ENCODE assay signal across 22 cellular contexts in genomic region chr1:77553568-77554291, GRCh38.
"Had no signal": no experiment of that assay in that cellular context is flagged by ENCODE, and none has a peak within 500 bp of the region (broad histone marks: within the 10 kb centered on the region; RNA-seq: fewer than 3 reads in every experiment).

No MANE protein-coding gene starts in this region.

- H3K36me3 ChIP-seq: adrenal gland, ascending aorta, brain microvascular endothelial cell, left ventricle myocardium inferior, sigmoid colon, suprapubic skin, transverse colon had no signal

- H3K4me3 Mint-ChIP-seq: activated CD8-positive, alpha-beta T cell treated with anti-CD3 and anti-CD28 coated beads, Interleukin-2, amount 10 ng/mL, durations not matched to agents 7 days and 5 days; activated naive CD8-positive, alpha-beta T cell; activated T-helper 1 cell treated with anti-CD3 and anti-CD28 coated beads, Interleukin-12 subunit alpha, Interleukin-12 subunit beta, Interleukin-2, Interleukin-4 antibody, amounts not matched to agents 30 ng/mL and 10 ng/mL and 1 ng/mL, durations not matched to agents 14 hours and 24 hours and 36 hours; dendritic cell treated with granulocyte-macrophage colony-stimulating factor and Interleukin-4, amounts not matched to agents 40 ng/mL and 50 ng/mL, for 4 days; stimulated activated memory B cell treated with anti-CD40 and anti-IgM and Interleukin-4, amounts not matched to agents 10 μg/mL and 1 μg/mL and 100 μg/mL, for 72 hours had no signal

- H3K9me3 ChIP-seq: adrenal gland, ascending aorta, left ventricle myocardium inferior, sigmoid colon, stomach, suprapubic skin, transverse colon had no signal

- H3K27me3 ChIP-seq: adrenal gland, ascending aorta, brain microvascular endothelial cell, sigmoid colon, stomach, suprapubic skin, transverse colon had no signal

- H3K27ac Mint-ChIP-seq: activated CD8-positive, alpha-beta T cell treated with anti-CD3 and anti-CD28 coated beads, Interleukin-2, amount 10 ng/mL, durations not matched to agents 7 days and 5 days; activated naive CD8-positive, alpha-beta T cell; activated T-helper 1 cell treated with anti-CD3 and anti-CD28 coated beads, Interleukin-12 subunit alpha, Interleukin-12 subunit beta, Interleukin-2, Interleukin-4 antibody, amounts not matched to agents 30 ng/mL and 10 ng/mL and 1 ng/mL, durations not matched to agents 14 hours and 24 hours and 36 hours; dendritic cell treated with granulocyte-macrophage colony-stimulating factor and Interleukin-4, amounts not matched to agents 40 ng/mL and 50 ng/mL, for 4 days; stimulated activated memory B cell treated with anti-CD40 and anti-IgM and Interleukin-4, amounts not matched to agents 10 μg/mL and 1 μg/mL and 100 μg/mL, for 72 hours had no signal

- ATAC-seq: activated CD8-positive, alpha-beta T cell treated with anti-CD3 and anti-CD28 coated beads, Interleukin-2, amount 10 ng/mL, durations not matched to agents 7 days and 5 days; stimulated activated memory B cell treated with anti-CD40 and anti-IgM and Interleukin-4, amounts not matched to agents 10 μg/mL and 1 μg/mL and 100 μg/mL, for 72 hours had no signal

- DNase-seq: activated CD4-positive, alpha-beta T cell treated with anti-CD3 and anti-CD28 coated beads for 1 hour; activated CD4-positive, alpha-beta T cell treated with anti-CD3 and anti-CD28 coated beads, Interleukin-2, amount 50 U/mL, for 1 hour; activated CD8-positive, alpha-beta T cell treated with anti-CD3 and anti-CD28 coated beads, Interleukin-2, amount 10 ng/mL, durations not matched to agents 7 days and 5 days; activated gamma-delta T cell treated with Interleukin-2 at 50 U/mL for 16 hours; adrenal gland; brain microvascular endothelial cell; caudate nucleus; effector CD4-positive, alpha-beta T cell; left ventricle myocardium inferior; mammary epithelial cell; nucleus accumbens; sigmoid colon; stimulated activated CD4-positive, alpha-beta T cell treated with anti-CD3 and anti-CD28 coated beads, Interleukin-15, amount 100 ng/mL, for 24 hours; stomach; transverse colon had no signal

- H3K4me3 ChIP-seq: adrenal gland, ascending aorta, left ventricle myocardium inferior, sigmoid colon, smooth muscle cell, stomach, suprapubic skin, transverse colon had no signal

- H3K9me3 Mint-ChIP-seq: activated T-helper 1 cell treated with anti-CD3 and anti-CD28 coated beads, Interleukin-12 subunit alpha, Interleukin-12 subunit beta, Interleukin-2, Interleukin-4 antibody, amounts not matched to agents 30 ng/mL and 10 ng/mL and 1 ng/mL, durations not matched to agents 14 hours and 24 hours and 36 hours; dendritic cell treated with granulocyte-macrophage colony-stimulating factor and Interleukin-4, amounts not matched to agents 40 ng/mL and 50 ng/mL, for 4 days; stimulated activated memory B cell treated with anti-CD40 and anti-IgM and Interleukin-4, amounts not matched to agents 10 μg/mL and 1 μg/mL and 100 μg/mL, for 72 hours had no signal

- H3K27me3 Mint-ChIP-seq: activated naive CD8-positive, alpha-beta T cell; dendritic cell treated with granulocyte-macrophage colony-stimulating factor and Interleukin-4, amounts not matched to agents 40 ng/mL and 50 ng/mL, for 4 days had no signal

- H3K4me1 Mint-ChIP-seq: stimulated activated memory B cell treated with anti-CD40 and anti-IgM and Interleukin-4, amounts not matched to agents 10 μg/mL and 1 μg/mL and 100 μg/mL, for 72 hours had no signal

- H3K4me1 ChIP-seq: ascending aorta, left ventricle myocardium inferior, sigmoid colon, stomach, suprapubic skin, transverse colon had no signal

- H3K27ac ChIP-seq: adrenal gland, ascending aorta, brain microvascular endothelial cell, left ventricle myocardium inferior, sigmoid colon, stomach, suprapubic skin, transverse colon had no signal
